11 cellular contexts compared by ENCODE assay signal in the genomic region with DNA sequence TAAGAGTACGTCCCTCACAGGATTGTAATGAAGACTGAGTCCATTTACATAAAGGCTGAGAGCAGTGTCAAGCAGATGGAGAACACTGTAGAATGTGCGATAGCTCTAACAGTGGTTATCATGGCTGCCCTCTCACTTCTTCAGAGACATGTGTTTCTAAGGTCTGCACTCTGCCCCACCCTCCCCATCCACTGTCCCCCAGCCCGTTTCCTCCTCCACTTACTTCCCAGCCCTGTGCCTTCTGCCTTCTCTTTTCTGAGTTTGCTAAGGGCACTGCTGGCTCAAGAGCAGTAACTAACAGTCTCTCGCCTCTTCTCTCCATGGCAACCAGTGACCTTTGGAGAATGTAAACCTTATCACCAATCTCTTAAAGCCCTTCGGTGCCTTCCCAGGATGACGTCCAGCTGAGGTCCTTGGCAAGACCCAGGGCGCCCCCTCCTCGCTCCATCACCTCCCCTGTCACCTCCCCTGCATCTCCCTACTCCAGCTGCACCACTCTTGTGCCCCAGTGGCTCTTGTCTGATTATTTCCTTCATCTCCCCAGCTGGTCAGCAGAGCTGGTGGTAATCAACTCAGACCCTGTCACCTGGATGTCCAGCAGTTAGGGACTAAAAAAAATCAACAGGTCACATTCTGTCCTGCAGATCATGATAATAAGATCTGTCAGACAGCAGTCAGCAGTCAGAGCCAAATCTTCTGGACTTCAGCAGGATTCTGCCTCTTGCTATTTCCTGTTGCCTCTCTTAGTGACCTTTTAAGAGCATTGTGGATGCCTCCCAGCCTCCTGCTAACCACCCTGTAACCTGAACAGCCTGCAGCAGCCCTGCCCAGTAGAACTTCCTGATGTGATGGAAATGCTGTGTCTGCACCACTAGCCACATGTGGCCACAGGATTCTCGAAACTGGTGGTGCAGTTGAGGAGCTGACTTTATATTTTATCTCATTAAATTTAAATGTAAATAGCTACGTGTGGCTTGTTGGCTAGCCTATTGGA. TPM values are rescaled to one million over a fixed set of nuclear protein-coding genes. Genes with fewer than 3 reads are reported as not detected.
DNase-seq lines count a peak whose midpoint lies in the region; ATAC-seq and TF ChIP-seq lines count a peak whose summit lies in the region.
"Had no signal": no experiment of that assay in that cellular context is flagged by ENCODE, and none has a peak within 500 bp of the region (broad histone marks: within the 10 kb centered on the region; RNA-seq: fewer than 3 reads in every experiment).

No MANE protein-coding gene starts in this region.

- H3K27me3 ChIP-seq in naive thymus-derived CD4-positive, alpha-beta T cell (ENCODE audit: control insufficient read depth in 2 of 2, insufficient read depth in 2 of 2, low read length in 2 of 2), result no peaks in the 10 kb centered on the region
- H3K27me3 ChIP-seq in dorsolateral prefrontal cortex, result no peaks in the 10 kb centered on the region

- peaks cover 23 to 49% (median 40%) of the 10 kb centered on the region in 7 donors for H3K4me1 Mint-ChIP-seq in naive thymus-derived CD4-positive, alpha-beta T cell

- peaks cover 7 to 34% (median 15%) of the 10 kb centered on the region in 5 donors for H3K36me3 Mint-ChIP-seq in naive thymus-derived CD4-positive, alpha-beta T cell

- DNase-seq in ELF-1 (ENCODE audit: low read depth, low spot score), result peak; percentile 55
- peak; percentile 46 for DNase-seq in NCI-H226
- DNase-seq in choroid plexus epithelial cell (ENCODE audit: low read depth), result peak; percentile 96
- no peak for DNase-seq in naive thymus-derived CD4-positive, alpha-beta T cell
- no peak for DNase-seq in dorsolateral prefrontal cortex
- DNase-seq in NCI-H774 (lab: John Stamatoyannopoulos, UW), result no peak
- DNase-seq: aorta had no signal

- POLR2A ChIA-PET in naive thymus-derived CD4-positive, alpha-beta T cell (lab: Charles Lee), result interaction anchor here (0.8 kb wide), 1 partner anchor 8 kb away, joined by 3 read pairs; no protein-coding TSS in a partner anchor

- TF ChIP-seq CTCF in choroid plexus epithelial cell (conservative IDR thresholded peaks at IDR 0.05; ENCODE audit: low read depth, low read length), result no peak
- no peak for TF ChIP-seq CTCF in dorsolateral prefrontal cortex (IDR thresholded peaks at IDR 0.05 in 54 of 56, conservative IDR thresholded peaks at IDR 0.05 in 2 of 56; ENCODE audit: low read depth in 1 of 56, partially characterized antibody in 56 of 56)

- peaks cover 0 to 53% (median 5%) of the 10 kb centered on the region in 3 experiments for H3K36me3 ChIP-seq in naive thymus-derived CD4-positive, alpha-beta T cell (ENCODE audit: control insufficient read depth in 2 of 3, insufficient read depth in 3 of 3, low read length in 3 of 3)

- no peaks in the 10 kb centered on the region for H3K9me3 Mint-ChIP-seq in naive thymus-derived CD4-positive, alpha-beta T cell

- H3K27ac Mint-ChIP-seq in naive thymus-derived CD4-positive, alpha-beta T cell, result peak overlapping the region in 6 of 9 donors; percentile 3 to 84 (median 60)

- CTCF ChIA-PET in naive thymus-derived CD4-positive, alpha-beta T cell (lab: Charles Lee), result interaction anchor here (0.6 to 0.7 kb wide), 2 partner anchors 136 to 181 kb away, joined by 3 read pairs; no protein-coding TSS in a partner anchor

- no peaks in the 10 kb centered on the region for H3K4me1 ChIP-seq in naive thymus-derived CD4-positive, alpha-beta T cell (ENCODE audit: control insufficient read depth in 2 of 2, insufficient read depth in 2 of 2, low read length in 2 of 2)

- peak overlapping the region in 1 of 10 donors; percentile 45 for H3K4me3 Mint-ChIP-seq in naive thymus-derived CD4-positive, alpha-beta T cell

- intact Hi-C loops in naive thymus-derived CD4-positive, alpha-beta T cell (cut with micrococcal nuclease), result no loop called here
- intact Hi-C loops in dorsolateral prefrontal cortex (cut with DNase I), result no loop called here

- H3K27ac ChIP-seq in naive thymus-derived CD4-positive, alpha-beta T cell (ENCODE audit: low read depth, low read length), result no peak overlapping the region
- H3K27ac ChIP-seq in dorsolateral prefrontal cortex, result no peak overlapping the region
- H3K27ac ChIP-seq: HL-60 had no signal

- no peaks in the 10 kb centered on the region for H3K9me3 ChIP-seq in naive thymus-derived CD4-positive, alpha-beta T cell (ENCODE audit: control insufficient read depth in 2 of 3, low read length in 3 of 3)

- H3K27me3 Mint-ChIP-seq in naive thymus-derived CD4-positive, alpha-beta T cell, result no peaks in the 10 kb centered on the region

- H3K4me3 ChIP-seq in choroid plexus epithelial cell (ENCODE audit: low read depth, low read length) (no peak overlapping the region), dorsolateral prefrontal cortex (no peak overlapping the region)
- no peak overlapping the region for H3K4me3 ChIP-seq in naive thymus-derived CD4-positive, alpha-beta T cell (ENCODE audit: low read length)

- no peak for ATAC-seq in naive thymus-derived CD4-positive, alpha-beta T cell
- ATAC-seq in GM21786 (IDR thresholded peaks at IDR 0.05; ENCODE audit: unreplicated experiment), result no peak
- ATAC-seq in GM18909 (IDR thresholded peaks at IDR 0.05; ENCODE audit: poor library complexity, unreplicated experiment), result no peak

RNA-seq across cellular contexts. Expression of a gene that starts 9.0 kb away (rescaled TPM):
- 10 to 100 TPM; 16.7 to 28.3 (median 19.1) TPM for total RNA-seq in naive thymus-derived CD4-positive, alpha-beta T cell
- polyA plus RNA-seq in naive thymus-derived CD4-positive, alpha-beta T cell, result 10 to 100 TPM; 56.7 to 84.7 TPM
- 10 to 100 TPM in 101 of 120 experiments, 1 to 10 TPM in 19; 4.6 to 19.4 (median 12.3) TPM for total RNA-seq in dorsolateral prefrontal cortex

RNA-seq across cellular contexts. Expression of a gene that starts 30.6 kb away (rescaled TPM):
- total RNA-seq in naive thymus-derived CD4-positive, alpha-beta T cell, result not detected
- not detected for polyA plus RNA-seq in naive thymus-derived CD4-positive, alpha-beta T cell
- not detected for total RNA-seq in dorsolateral prefrontal cortex
- total RNA-seq: aorta, mononuclear cell had no signal
- polyA plus RNA-seq: aorta had no signal

Comparison
In these comparisons a context has a peak if more than half of its experiments do, and no peak if none do; other contexts are left out.
1. DNase-seq: peak in ELF-1 (single experiment), NCI-H226 (single experiment) and choroid plexus epithelial cell (single experiment); none in naive thymus-derived CD4-positive, alpha-beta T cell (0 of 9), dorsolateral prefrontal cortex (0 of 10) and NCI-H774 (single experiment).